10 cellular contexts compared by ENCODE assay signal in the genomic region with DNA sequence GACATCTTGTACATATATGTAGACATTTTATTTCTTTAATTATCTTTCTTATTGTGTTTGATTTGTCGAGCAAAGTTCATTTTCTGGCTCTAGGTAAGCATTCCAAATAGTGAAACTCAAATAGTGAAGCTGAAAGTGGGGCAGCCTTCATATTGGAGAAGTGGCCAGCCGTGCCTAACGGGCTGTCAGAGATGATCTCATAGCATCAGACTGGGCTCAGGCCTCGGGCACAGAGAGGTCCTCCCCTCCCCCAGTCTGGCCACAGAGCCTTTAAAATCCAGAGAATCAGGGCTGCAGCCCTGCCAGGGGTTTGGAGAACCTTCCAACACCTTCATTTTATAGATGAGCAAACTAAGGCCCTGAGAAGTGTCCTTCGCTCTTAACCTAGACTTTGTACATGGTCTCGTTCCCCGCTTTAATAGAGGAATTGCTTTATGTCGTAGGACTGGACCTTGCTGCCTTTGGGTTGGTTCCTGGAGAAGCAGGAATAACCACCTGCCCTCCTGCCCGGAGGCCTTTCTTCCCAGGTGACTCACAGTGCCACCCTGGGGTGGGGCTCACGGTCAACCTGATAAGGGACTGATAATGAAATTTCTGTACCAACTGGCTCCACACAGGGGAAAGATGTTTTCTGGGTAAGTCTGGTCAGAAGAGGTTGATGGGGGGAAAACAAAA.
A peak's percentile ranks its signal among the peaks of the same experiment; 100 is the strongest.
DNase-seq lines count a peak whose midpoint lies in the region; TF ChIP-seq lines count a peak whose summit lies in the region.
"Had no signal": no experiment of that assay in that cellular context is flagged by ENCODE, and none has a peak within 500 bp of the region (broad histone marks: within the 10 kb centered on the region; RNA-seq: fewer than 3 reads in every experiment).

No MANE protein-coding gene starts in this region.

- POLR2A ChIA-PET in RWPE1 (lab: Yijun Ruan, JAX; ENCODE audit: low non-redundant PET): no interaction called here

- TF ChIP-seq CTCF in C4-2B (conservative IDR thresholded peaks at IDR 0.05): no peak
- no peak for TF ChIP-seq CTCF in RWPE1 (conservative IDR thresholded peaks at IDR 0.05; ENCODE audit: low read depth)

- CTCF ChIA-PET in RWPE1 (lab: Yijun Ruan, JAX): no interaction called here

- H3K27ac ChIP-seq in C4-2B (peak overlapping the region; percentile 74), RWPE1 (no peak overlapping the region)
- H3K27ac ChIP-seq: neutrophil had no signal

- DNase-seq in RWPE1 (ENCODE audit: low spot score): peak; percentile 58
- DNase-seq in glomerular visceral epithelial cell (ENCODE audit: extremely low spot score): peak; percentile 54
- peak; percentile 69 for DNase-seq in putamen (ENCODE audit: low spot score)
- DNase-seq in AG20443 (ENCODE audit: low spot score): no peak
- DNase-seq in NCI-H524 (lab: John Stamatoyannopoulos, UW): no peak
- no peak for DNase-seq in NCI-H748 (lab: John Stamatoyannopoulos, UW; ENCODE audit: unreplicated experiment)
- no peak for DNase-seq in NCI-H2171 treated with DMSO at 0.1 percent for 48 hours (lab: John Stamatoyannopoulos, UW)
- DNase-seq: stimulated activated CD8-positive, alpha-beta memory T cell treated with anti-CD3 and anti-CD28 coated beads, Interleukin-4, amount 100 ng/mL, for 48 hours had no signal

Comparison
In these comparisons a context has a peak if more than half of its experiments do, and no peak if none do; other contexts are left out.
1. DNase-seq: peak in RWPE1 (single experiment), glomerular visceral epithelial cell (single experiment) and putamen (single experiment); none in AG20443 (single experiment), NCI-H524 (0 of 2), NCI-H748 (single experiment) and NCI-H2171 treated with DMSO at 0.1 percent for 48 hours (single experiment).